In the genomic region with DNA sequence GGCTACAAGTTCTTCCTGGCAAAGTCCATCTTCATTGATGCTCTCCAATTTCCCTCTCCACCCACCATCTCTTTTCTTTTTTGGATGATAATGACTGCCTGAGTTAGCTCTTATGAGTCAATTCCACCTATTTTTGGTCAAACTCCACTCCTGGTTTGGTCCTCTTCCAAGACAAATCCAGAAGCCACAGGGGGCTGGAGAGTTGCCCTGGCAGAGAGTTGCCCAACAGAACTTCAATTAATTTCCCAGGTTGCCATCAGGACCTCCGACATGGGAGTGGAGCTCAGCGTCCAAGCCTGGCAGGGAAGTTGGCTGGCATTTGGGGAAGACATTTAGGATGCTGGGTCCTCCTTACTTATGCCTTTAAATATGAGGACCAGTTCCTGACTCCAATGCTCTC, we compare ENCODE assay signal across 21 cellular contexts. TPM values are rescaled to one million over a fixed set of nuclear protein-coding genes. Genes with fewer than 3 reads are reported as not detected.
DNase-seq lines count a peak whose midpoint lies in the region; ATAC-seq, FAIRE-seq and TF ChIP-seq lines count a peak whose summit lies in the region.
"Had no signal": no experiment of that assay in that cellular context is flagged by ENCODE, and none has a peak within 500 bp of the region (broad histone marks: within the 10 kb centered on the region; RNA-seq: fewer than 3 reads in every experiment).

No MANE protein-coding gene starts in this region.

- H3K79me2 ChIP-seq in astrocyte (ENCODE audit: insufficient read depth, low read length) = no peaks in the 10 kb centered on the region

- H3K27ac ChIP-seq in astrocyte (ENCODE audit: low read depth, low read length) (no peak overlapping the region), uterus (no peak overlapping the region), suprapubic skin (no peak overlapping the region)

- H3K27ac Mint-ChIP-seq in astrocyte (ENCODE audit: unreplicated experiment) = no peak overlapping the region
- H3K27ac Mint-ChIP-seq: B cell; CD4-positive, alpha-beta T cell had no signal

- H3K9me3 Mint-ChIP-seq in astrocyte (ENCODE audit: unreplicated experiment) = no peaks in the 10 kb centered on the region
- H3K9me3 Mint-ChIP-seq: CD4-positive, alpha-beta T cell had no signal

- no peaks in the 10 kb centered on the region for H4K20me1 ChIP-seq in astrocyte (ENCODE audit: insufficient read depth, low read length)

- TF ChIP-seq EP300 in suprapubic skin (IDR thresholded peaks at IDR 0.05) = no peak

- 83% methylated on average over 2 of the region's 2 CpGs for WGBS in suprapubic skin

- H3K4me3 ChIP-seq in astrocyte (ENCODE audit: insufficient read depth, low read depth, low read length) = no peak overlapping the region
- no peak overlapping the region for H3K4me3 ChIP-seq in uterus
- no peak overlapping the region for H3K4me3 ChIP-seq in suprapubic skin
- H3K4me3 ChIP-seq: K562 had no signal

- H3K27me3 Mint-ChIP-seq in astrocyte (ENCODE audit: low read depth, unreplicated experiment) = peaks cover 10% of the 10 kb centered on the region

- H3K9me3 ChIP-seq in astrocyte (ENCODE audit: insufficient read depth, low read depth, low read length) = no peaks in the 10 kb centered on the region
- H3K9me3 ChIP-seq in uterus = no peaks in the 10 kb centered on the region
- H3K9me3 ChIP-seq in suprapubic skin = no peaks in the 10 kb centered on the region
- H3K9me3 ChIP-seq: SK-N-SH had no signal

- no peak overlapping the region for H3K4me3 Mint-ChIP-seq in astrocyte (ENCODE audit: unreplicated experiment)
- H3K4me3 Mint-ChIP-seq: B cell; CD4-positive, alpha-beta T cell had no signal

- H3K27me3 ChIP-seq in astrocyte (ENCODE audit: insufficient read depth, low read length) (peaks cover 12% of the 10 kb centered on the region), uterus (no peaks in the 10 kb centered on the region), suprapubic skin (peaks cover 33% of the 10 kb centered on the region)

- peaks cover 9% of the 10 kb centered on the region for H3K4me1 Mint-ChIP-seq in astrocyte (ENCODE audit: low read depth, unreplicated experiment)
- H3K4me1 Mint-ChIP-seq: B cell had no signal

- DNase-seq in Daoy (ENCODE audit: low read depth) = peak; percentile 14
- DNase-seq in LHCN-M2 (ENCODE audit: low read depth) = peak; percentile 43
- DNase-seq in astrocyte (ENCODE audit: low read depth) = peak; percentile 29
- peak; percentile 69 for DNase-seq in left lobe of liver (ENCODE audit: low spot score)
- no peak for DNase-seq in uterus
- no peak for DNase-seq in suprapubic skin (ENCODE audit: low spot score in 2 of 2)
- no peak for DNase-seq in Kasumi-1 (lab: John Stamatoyannopoulos, UW)
- DNase-seq: Calu3; CD4-positive, alpha-beta T cell; DMS79 treated with DMSO at 0.1 percent for 48 hours; GF-D8; GOT3; NCI-H187 treated with DMSO at 0.1 percent for 48 hours; NCI-H2171 treated with DMSO at 0.1 percent for 48 hours; NCI-H524; NK-92 treated with Interleukin-12 subunit alpha and Interleukin-12 subunit beta, amount 100 ng/mL, for 24 hours; Right ventricle myocardium superior; SK-N-SH had no signal

- H2AFZ ChIP-seq in astrocyte (ENCODE audit: low read depth, low read length) = no peak overlapping the region

- H3K9ac ChIP-seq in astrocyte (ENCODE audit: low read length) = no peak overlapping the region
- H3K9ac ChIP-seq: SK-N-SH had no signal

- H3K4me1 ChIP-seq in astrocyte (ENCODE audit: insufficient read depth, low read length) = peaks cover 4% of the 10 kb centered on the region
- no peaks in the 10 kb centered on the region for H3K4me1 ChIP-seq in uterus
- no peaks in the 10 kb centered on the region for H3K4me1 ChIP-seq in suprapubic skin

- intact Hi-C loops in uterus (cut with DNase I; ENCODE audit: low total_unique reads) = no loop called here

- H3K36me3 Mint-ChIP-seq in astrocyte (ENCODE audit: low read depth, unreplicated experiment) = no peaks in the 10 kb centered on the region

- no peak overlapping the region for H3K4me2 ChIP-seq in astrocyte (ENCODE audit: low read length)
- H3K4me2 ChIP-seq: SK-N-SH had no signal

- H3K36me3 ChIP-seq in astrocyte (ENCODE audit: insufficient read depth, low read length) (no peaks in the 10 kb centered on the region), uterus (no peaks in the 10 kb centered on the region), suprapubic skin (no peaks in the 10 kb centered on the region)

- no peak for TF ChIP-seq CTCF in astrocyte (IDR thresholded peaks at IDR 0.05; ENCODE audit: insufficient read depth, low read depth, low read length)
- TF ChIP-seq CTCF in uterus (IDR thresholded peaks at IDR 0.05) = no peak
- TF ChIP-seq CTCF in suprapubic skin (IDR thresholded peaks at IDR 0.05) = no peak

- peak; percentile 88 for ATAC-seq in left lobe of liver
- no peak for ATAC-seq in HG02884 (IDR thresholded peaks at IDR 0.05; ENCODE audit: unreplicated experiment)
- ATAC-seq: K562 had no signal

- TF ChIP-seq POLR2A in uterus (IDR thresholded peaks at IDR 0.05) (no peak), suprapubic skin (IDR thresholded peaks at IDR 0.05) (no peak)

- FAIRE-seq in astrocyte (lab: Jason Lieb, UNC) = no peak
- FAIRE-seq: K562 had no signal

RNA-seq across cellular contexts. Expression of a gene that starts 29.2 kb away (rescaled TPM):
- total RNA-seq in Daoy (2014; rRNA removed; shearing (Covaris generic)) = 28.8 and 32.8 TPM in 2 replicates
- total RNA-seq in LHCN-M2 (2014; rRNA removed) = 27.4 and 28.6 TPM in 2 replicates
- 29.1 TPM for polyA plus RNA-seq in LHCN-M2 (2012)
- total RNA-seq in astrocyte = 43.3 and 45.8 TPM in 2 replicates
- total RNA-seq in left lobe of liver = 44.0 TPM
- 100 to 1,000 TPM in 3 of 4 donors, 10 to 100 TPM in 1; 86.2 to 236 (median 164) TPM for total RNA-seq in uterus
- 10 to 100 TPM in 1 of 4 donors, 1 to 10 TPM in 3; 4.6 to 10.5 (median 7.8) TPM for total RNA-seq in suprapubic skin
- total RNA-seq: CD4-positive, alpha-beta T cell had no signal

Comparison
In these comparisons a context has a peak if more than half of its experiments do, and no peak if none do; other contexts are left out.
1. DNase-seq: peak in Daoy (single experiment), LHCN-M2 (single experiment), astrocyte (single experiment) and left lobe of liver (single experiment); none in uterus (0 of 2), suprapubic skin (0 of 2) and Kasumi-1 (0 of 2).